Comparison of ENCODE assay signal across 26 cellular contexts in the genomic region with DNA sequence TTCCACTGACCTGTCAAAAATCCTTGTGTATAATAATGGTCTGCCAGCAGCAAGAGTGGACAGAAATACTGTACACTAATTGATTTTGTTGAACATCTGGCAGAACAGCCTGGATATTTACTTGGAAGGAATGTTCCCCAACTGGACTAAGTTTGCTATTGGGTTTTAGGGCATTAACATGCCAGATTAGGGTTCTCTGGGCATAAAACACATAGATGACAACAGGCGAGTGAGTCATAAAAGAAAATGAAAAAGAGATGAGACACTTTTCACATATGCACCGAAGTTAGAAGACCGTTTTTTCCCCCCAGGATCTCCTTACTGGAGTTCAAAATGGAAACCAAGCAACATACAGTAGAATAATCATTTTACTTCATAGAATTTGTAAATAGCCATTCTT.
DNase-seq lines count a peak whose midpoint lies in the region; ATAC-seq and TF ChIP-seq lines count a peak whose summit lies in the region.
"Had no signal": no experiment of that assay in that cellular context is flagged by ENCODE, and none has a peak within 500 bp of the region (broad histone marks: within the 10 kb centered on the region; RNA-seq: fewer than 3 reads in every experiment).

No MANE protein-coding gene starts in this region.

- H3K27ac Mint-ChIP-seq in HFFc6: no peak overlapping the region
- H3K27ac Mint-ChIP-seq: CD8-positive, alpha-beta memory T cell; GM23338; T-helper 1 cell treated with Interleukin-12 subunit alpha and Interleukin-12 subunit beta and Interleukin-4 antibody, amounts not matched to agents 30 μg/mL and 1 μg/mL, for 36 hours had no signal

- H3K9me3 ChIP-seq in suprapubic skin: no peaks in the 10 kb centered on the region
- H3K9me3 ChIP-seq in spleen: peaks cover 0 to 3% (median 0%) of the 10 kb centered on the region in 8 donors
- H3K9me3 ChIP-seq: HAP-1, SJSA1 had no signal

- no peak overlapping the region for H3K4me3 Mint-ChIP-seq in HFFc6
- H3K4me3 Mint-ChIP-seq: CD8-positive, alpha-beta memory T cell; GM23338; T-helper 1 cell treated with Interleukin-12 subunit alpha and Interleukin-12 subunit beta and Interleukin-4 antibody, amounts not matched to agents 30 μg/mL and 1 μg/mL, for 36 hours had no signal

- no peaks in the 10 kb centered on the region for H3K4me1 ChIP-seq in suprapubic skin
- H3K4me1 ChIP-seq in spleen: no peaks in the 10 kb centered on the region
- H3K4me1 ChIP-seq: HAP-1, SJSA1 had no signal

- intact Hi-C loops in spleen (cut with DNase I; ENCODE audit: low total_unique reads): no loop called here

- H3K4me3 ChIP-seq in suprapubic skin (no peak overlapping the region), spleen (no peak overlapping the region)
- H3K4me3 ChIP-seq: GM23338, HAP-1, K562, SJSA1 had no signal

- DNase-seq in EH (ENCODE audit: low read depth) (peak; percentile 2), HFFc6 (peak; percentile 32), suprapubic skin (ENCODE audit: low spot score in 2 of 2) (no peak), spleen (no peak)
- DNase-seq in activated naive CD4-positive, alpha-beta T cell treated with Interleukin-2 at 50 U/mL for 16 hours: no peak
- DNase-seq: AML-193; C1 segment of cervical spinal cord; CD8-positive, alpha-beta memory T cell; DMS79 treated with DMSO at 0.1 percent for 48 hours; NCI-H1105; NCI-H146; NCI-H2029; NCI-H226; NCI-H526 treated with DMSO at 0.1 percent for 48 hours; OCI-M1; T1000 had no signal

- H3K27ac ChIP-seq in suprapubic skin (no peak overlapping the region), spleen (no peak overlapping the region)
- H3K27ac ChIP-seq: HL-60, SJSA1 had no signal

- 73% methylated on average over 3 of the region's 3 CpGs for WGBS in suprapubic skin
- WGBS in spleen, 5 donors: 84 to 92% (median 91%) methylated on average over 3 of the region's 3 CpGs

- no peaks in the 10 kb centered on the region for H3K9me3 Mint-ChIP-seq in HFFc6
- H3K9me3 Mint-ChIP-seq: GM23338; T-helper 1 cell treated with Interleukin-12 subunit alpha and Interleukin-12 subunit beta and Interleukin-4 antibody, amounts not matched to agents 30 μg/mL and 1 μg/mL, for 36 hours had no signal

- H3K36me3 ChIP-seq in suprapubic skin (no peaks in the 10 kb centered on the region), spleen (no peaks in the 10 kb centered on the region)
- H3K36me3 ChIP-seq: HAP-1, SJSA1 had no signal

- H3K36me3 Mint-ChIP-seq in HFFc6 (ENCODE audit: low read depth): no peaks in the 10 kb centered on the region
- H3K36me3 Mint-ChIP-seq: CD8-positive, alpha-beta memory T cell had no signal

- no peak for TF ChIP-seq EP300 in suprapubic skin (IDR thresholded peaks at IDR 0.05)

- no peaks in the 10 kb centered on the region for H3K27me3 Mint-ChIP-seq in HFFc6 (ENCODE audit: insufficient read depth)
- H3K27me3 Mint-ChIP-seq: CD8-positive, alpha-beta memory T cell had no signal

- no peak for TF ChIP-seq POLR2A in suprapubic skin (IDR thresholded peaks at IDR 0.05)
- TF ChIP-seq POLR2A in spleen (IDR thresholded peaks at IDR 0.05): no peak

- H3K4me1 Mint-ChIP-seq in HFFc6 (ENCODE audit: low read depth): peaks cover 6% of the 10 kb centered on the region; the same call in 1 of the 2 replicates
- H3K4me1 Mint-ChIP-seq: CD8-positive, alpha-beta memory T cell; GM23338 had no signal

- TF ChIP-seq CTCF in HFFc6 (IDR thresholded peaks at IDR 0.05) (no peak), suprapubic skin (IDR thresholded peaks at IDR 0.05) (no peak), spleen (IDR thresholded peaks at IDR 0.05 in 8 of 11, conservative IDR thresholded peaks at IDR 0.05 in 3 of 11) (no peak)

- ATAC-seq in SK-N-SH treated with all-trans-retinoic acid at 6 μM for 48 hours (peak; percentile 72), HG03460 (IDR thresholded peaks at IDR 0.05; ENCODE audit: unreplicated experiment) (no peak)
- ATAC-seq: GM23338, HepG2, K562, Right ventricle myocardium inferior had no signal

- H3K27me3 ChIP-seq in suprapubic skin: no peaks in the 10 kb centered on the region
- H3K27me3 ChIP-seq in spleen (replicated peaks in 1 of 7): no peaks in the 10 kb centered on the region
- H3K27me3 ChIP-seq: SJSA1 had no signal

TF ChIP-seq in SK-N-SH treated with all-trans-retinoic acid at 6 μM for 48 hours, 23 proteins besides CTCF, POLR2A, EP300 and RAD21:
- TF ChIP-seq TOX (CRISPR knock-in tag; IDR thresholded peaks at IDR 0.05; ENCODE audit: borderline replicate concordance) (no peak), ZFP3 (CRISPR knock-in tag; IDR thresholded peaks at IDR 0.05) (no peak), ZNF70 (CRISPR knock-in tag; IDR thresholded peaks at IDR 0.05) (no peak), CSDC2 (CRISPR knock-in tag; IDR thresholded peaks at IDR 0.05) (no peak)

Comparison
In these comparisons a context has a peak if more than half of its experiments do, and no peak if none do; other contexts are left out.
1. DNase-seq: peak in EH (single experiment) and HFFc6 (single experiment); none in activated naive CD4-positive, alpha-beta T cell treated with Interleukin-2 at 50 U/mL for 16 hours (single experiment), suprapubic skin (0 of 2) and spleen (single experiment).